In the genomic region with DNA sequence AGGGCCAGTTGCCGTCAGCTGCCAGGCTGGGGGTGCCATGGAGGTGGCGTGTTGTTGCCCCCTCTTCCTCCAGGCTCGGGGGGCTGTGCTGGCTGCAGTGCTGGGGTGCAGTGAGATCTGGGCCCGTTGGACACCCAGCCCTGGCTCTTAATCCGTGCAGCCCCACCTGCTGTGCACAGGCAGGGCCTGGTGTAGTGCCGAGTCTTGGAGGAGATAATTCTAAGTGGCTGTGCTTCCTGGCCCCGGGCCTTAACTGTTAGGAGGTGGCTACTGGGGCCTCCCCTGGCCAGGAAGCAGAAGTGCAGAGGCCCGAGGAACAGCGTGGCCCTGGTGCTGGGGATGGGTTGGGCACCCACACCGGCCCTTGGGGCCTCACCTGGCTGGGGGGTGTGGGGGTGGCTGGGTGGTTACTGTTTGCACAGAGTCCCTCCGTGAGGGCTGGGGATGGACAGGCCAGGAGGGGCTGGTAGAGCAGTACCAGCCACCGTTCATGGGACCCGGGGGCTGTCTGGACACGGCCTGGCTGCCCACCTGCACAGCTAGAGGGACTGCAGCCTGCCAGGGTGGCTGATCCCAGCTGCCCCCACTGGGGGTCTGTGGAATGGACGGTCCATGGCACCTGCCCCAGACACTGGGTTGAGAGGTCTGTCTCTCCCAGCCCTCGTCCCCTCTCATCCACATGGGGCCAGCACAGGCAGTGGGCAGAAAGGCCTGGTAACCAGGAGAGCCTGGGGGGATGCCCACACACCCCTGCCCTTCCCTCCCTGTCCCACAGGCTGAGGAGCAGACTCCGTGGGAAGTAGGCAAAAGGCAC, we compare ENCODE assay signal across 9 cellular contexts. TPM values are rescaled to one million over a fixed set of nuclear protein-coding genes. Genes with fewer than 3 reads are reported as not detected.
A peak's percentile ranks its signal among the peaks of the same experiment; 100 is the strongest.
DNase-seq lines count a peak whose midpoint lies in the region; ATAC-seq and TF ChIP-seq lines count a peak whose summit lies in the region.
"Had no signal": no experiment of that assay in that cellular context is flagged by ENCODE, and none has a peak within 500 bp of the region (broad histone marks: within the 10 kb centered on the region; RNA-seq: fewer than 3 reads in every experiment).

No MANE protein-coding gene starts in this region.

- ATAC-seq in activated CD4-positive, CD25-positive, alpha-beta regulatory T cell treated with anti-CD3 and anti-CD28 coated beads, Interleukin-2, amount 50 U/mL, for 24 hours: no peak
- ATAC-seq in GM18511 (IDR thresholded peaks at IDR 0.05; ENCODE audit: unreplicated experiment): no peak

- H3K4me3 ChIP-seq in AG09309 (ENCODE audit: control insufficient read depth, low read depth, low read length): no peak overlapping the region
- H3K4me3 ChIP-seq in foreskin fibroblast (ENCODE audit: low read depth in 1 of 2, low read length in 2 of 2): no peak overlapping the region
- H3K4me3 ChIP-seq in HAP-1: no peak overlapping the region

- no peaks in the 10 kb centered on the region for H3K27me3 ChIP-seq in HAP-1 (ENCODE audit: low read depth)

- DNase-seq in AG09309 (ENCODE audit: low read depth) (no peak), H4 (ENCODE audit: low spot score) (peak; percentile 54), T1000 (lab: John Stamatoyannopoulos, UW) (peak; percentile 27), foreskin fibroblast (peak; percentile 52 to 72), HAP-1 (ENCODE audit: low spot score in 2 of 2) (no peak), SK-N-DZ (ENCODE audit: low spot score) (no peak)
- DNase-seq: NCI-H1105 treated with DMSO at 0.1 percent for 48 hours had no signal

- TF ChIP-seq CTCF in AG09309 (IDR thresholded peaks at IDR 0.05; ENCODE audit: control insufficient read depth, insufficient read depth, low read depth, low read length, missing control alignments) (peak; percentile 29), foreskin fibroblast (IDR thresholded peaks at IDR 0.05; ENCODE audit: low read depth, low read length) (peak; percentile 16)

- in situ Hi-C loops in HAP-1 (cut with MboI; ENCODE audit: low sequenced_read_pairs): loop anchor here (5.0 kb wide), 1 partner anchor 95 kb away; no protein-coding TSS in a partner anchor

- H3K36me3 ChIP-seq in HAP-1 (replicated peaks): peaks cover 28% of the 10 kb centered on the region

- H3K4me1 ChIP-seq in HAP-1: peaks cover 5% of the 10 kb centered on the region; the same call in 1 of the 2 replicates

- H3K9me3 ChIP-seq in HAP-1: no peaks in the 10 kb centered on the region

RNA-seq across cellular contexts. Expression of a gene that starts 3.3 kb away (rescaled TPM):
- 470 and 493 TPM in 2 replicates for total RNA-seq in H4 (2014; rRNA removed; shearing (Covaris generic))
- 781 and 852 TPM in 2 replicates for polyA plus RNA-seq in SK-N-DZ (2014; cell fraction: cytosol; rRNA removed)
- 522 and 693 TPM in 2 replicates for polyA plus RNA-seq in SK-N-DZ (2014; cell fraction: nucleus; rRNA removed)

RNA-seq across cellular contexts. Expression of a gene that starts 11.9 kb away (rescaled TPM):
- 237 and 244 TPM in 2 replicates for total RNA-seq in H4 (2014; rRNA removed; shearing (Covaris generic))
- 240 and 311 TPM in 2 replicates for polyA plus RNA-seq in SK-N-DZ (2014; cell fraction: cytosol; rRNA removed)
- 150 and 168 TPM in 2 replicates for polyA plus RNA-seq in SK-N-DZ (2014; cell fraction: nucleus; rRNA removed)

RNA-seq across cellular contexts. Expression of a gene that starts 40.1 kb away (rescaled TPM):
- total RNA-seq in H4 (2014; rRNA removed; shearing (Covaris generic)): 2.4 and 3.2 TPM in 2 replicates
- polyA plus RNA-seq in SK-N-DZ (2014; cell fraction: cytosol; rRNA removed): 3.2 and 6.2 TPM in 2 replicates
- polyA plus RNA-seq in SK-N-DZ (2014; cell fraction: nucleus; rRNA removed): 6.1 and 10.6 TPM in 2 replicates

Comparison
In these comparisons a context has a peak if more than half of its experiments do, and no peak if none do; other contexts are left out.
1. DNase-seq: peak in H4 (single experiment), T1000 (single experiment) and foreskin fibroblast (2 of 2); none in AG09309 (single experiment), HAP-1 (0 of 2) and SK-N-DZ (single experiment).